Comparison of ENCODE assay signal across 8 cellular contexts in genomic region chr16:49755291-49755611, GRCh38.
DNase-seq lines count a peak whose midpoint lies in the region; ATAC-seq and TF ChIP-seq lines count a peak whose summit lies in the region.

No MANE protein-coding gene starts in this region.

- WGBS in hepatocyte (ENCODE audit: low lambda C conversion rate, missing lambda C conversion rate): 2% methylated on average over 11 of the region's 11 CpGs

- no peak overlapping the region for H3K27ac ChIP-seq in HEK293 (ENCODE audit: extremely low read depth, low read depth, low read length)
- peak overlapping the region; percentile 36 for H3K27ac ChIP-seq in WERI-Rb-1
- peak overlapping the region; percentile 64 for H3K27ac ChIP-seq in hepatocyte

- H4K20me1 ChIP-seq in hepatocyte (ENCODE audit: insufficient read depth, poor library complexity, severe bottlenecking): no peaks in the 10 kb centered on the region

- POLR2A ChIA-PET in HEK293 (lab: Yijun Ruan, JAX): no interaction called here

- no peaks in the 10 kb centered on the region for H3K9me2 ChIP-seq in hepatocyte (replicated peaks; ENCODE audit: insufficient read depth)

- H3K36me3 ChIP-seq in HEK293 (ENCODE audit: control insufficient read depth in 2 of 2, insufficient read depth in 1 of 2, low read length in 2 of 2) (no peaks in the 10 kb centered on the region), WERI-Rb-1 (no peaks in the 10 kb centered on the region), hepatocyte (replicated peaks; ENCODE audit: insufficient read depth, low read depth) (no peaks in the 10 kb centered on the region)

- ATAC-seq in GM18498 (IDR thresholded peaks at IDR 0.05; ENCODE audit: unreplicated experiment): no peak
- no peak for ATAC-seq in GM19467 (IDR thresholded peaks at IDR 0.05; ENCODE audit: unreplicated experiment)
- no peak for ATAC-seq in HG02642 (IDR thresholded peaks at IDR 0.05; ENCODE audit: poor library complexity, unreplicated experiment)

- H3K4me3 ChIP-seq in HEK293 (ENCODE audit: low read depth, low read length): no peak overlapping the region
- H3K4me3 ChIP-seq in WERI-Rb-1 (ENCODE audit: low read depth, low read length): peak overlapping the region; percentile 35
- peak overlapping the region; percentile 11 for H3K4me3 ChIP-seq in hepatocyte
- peak overlapping the region; percentile 37 for H3K4me3 ChIP-seq in skeletal muscle cell (ENCODE audit: low read depth, low read length)

- peak overlapping the region; percentile 86 for H3K4me2 ChIP-seq in hepatocyte

- DNase-seq in WERI-Rb-1: peak; percentile 72
- peak; percentile 64 for DNase-seq in hepatocyte (ENCODE audit: low spot score)
- no peak for DNase-seq in skeletal muscle cell (ENCODE audit: low read depth)
- DNase-seq in erythroblast (lab: John Stamatoyannopoulos, UW): no peak

- H2AFZ ChIP-seq in hepatocyte: peak overlapping the region; percentile 50

- TF ChIP-seq CTCF in HEK293 (tag by site-specific recombination; IDR thresholded peaks at IDR 0.05) (0 out of 2 replicates have a peak, but pooled peaks have one; percentile 9), WERI-Rb-1 (IDR thresholded peaks at IDR 0.05; ENCODE audit: low read depth, low read length) (peak; percentile 37; the same call in 1 of the 2 replicates), hepatocyte (IDR thresholded peaks at IDR 0.05; ENCODE audit: poor library complexity) (peak; percentile 61)

- no peak for TF ChIP-seq POLR2A in erythroblast (IDR thresholded peaks at IDR 0.05; ENCODE audit: low read length)

- H3K27me3 ChIP-seq in WERI-Rb-1 (ENCODE audit: insufficient read depth, low read depth, severe bottlenecking) (no peaks in the 10 kb centered on the region), hepatocyte (no peaks in the 10 kb centered on the region)

- CTCF ChIA-PET in HEK293 (lab: Yijun Ruan, JAX): interaction anchor here (1.0 to 1.2 kb wide), 2 partner anchors 102 to 347 kb away, joined by 3 to 5 read pairs; no protein-coding TSS in a partner anchor

- H3K4me1 ChIP-seq in HEK293 (ENCODE audit: control insufficient read depth, insufficient read depth, low read length) (0 out of 2 replicates have a peak, but pooled peaks cover 2% of the 10 kb centered on the region), hepatocyte (ENCODE audit: insufficient read depth) (peaks cover 19% of the 10 kb centered on the region)

- H3K9me3 ChIP-seq in HEK293 (ENCODE audit: control insufficient read depth, insufficient read depth, low read depth, low read length) (no peaks in the 10 kb centered on the region), WERI-Rb-1 (ENCODE audit: severe bottlenecking) (no peaks in the 10 kb centered on the region), hepatocyte (ENCODE audit: low read depth) (no peaks in the 10 kb centered on the region)

- H3K79me2 ChIP-seq in hepatocyte: peaks cover 13% of the 10 kb centered on the region

TF ChIP-seq in HEK293, 187 proteins besides CTCF, POLR2A, EP300 and RAD21:
- no peak for TF ChIP-seq BCL11B (tag by site-specific recombination; IDR thresholded peaks at IDR 0.05; ENCODE audit: low read depth)
- TF ChIP-seq ZBTB8A (tag by site-specific recombination; IDR thresholded peaks at IDR 0.05): no peak
- TF ChIP-seq ZNF654 (tag by site-specific recombination; IDR thresholded peaks at IDR 0.05; ENCODE audit: low read depth): peak; percentile 2; the same call in 1 of the 2 replicates
- 0 out of 2 replicates have a peak, but pooled peaks have one; percentile 16 for TF ChIP-seq PRDM1 (tag by site-specific recombination; IDR thresholded peaks at IDR 0.05)
- no peak for TF ChIP-seq ZNF701 (tag by site-specific recombination; IDR thresholded peaks at IDR 0.05)
- no peak for TF ChIP-seq ZNF488 (tag by site-specific recombination; IDR thresholded peaks at IDR 0.05)

Comparison
In these comparisons a context has a peak if more than half of its experiments do, and no peak if none do; other contexts are left out.
1. CTCF ChIP-seq: peak in every context shown above with its lines; median percentile 61 in hepatocyte; 37 in WERI-Rb-1; 9 in HEK293.
2. DNase-seq: peak in WERI-Rb-1 (single experiment) and hepatocyte (single experiment); none in skeletal muscle cell (single experiment) and erythroblast (0 of 2).